27 cellular contexts compared by ENCODE assay signal in genomic region chr12:125357561-125357960, GRCh38.
"Had no signal": no experiment of that assay in that cellular context is flagged by ENCODE, and none has a peak within 500 bp of the region (broad histone marks: within the 10 kb centered on the region; RNA-seq: fewer than 3 reads in every experiment).

No MANE protein-coding gene starts in this region.

- H3K27ac ChIP-seq: stomach, suprapubic skin, testis, thoracic aorta, thyroid gland, tibial artery, tibial nerve, transverse colon, upper lobe of left lung, upper lobe of right lung, uterus, vagina had no signal

- H3K27me3 ChIP-seq: stomach, suprapubic skin, testis, thyroid gland, tibial artery, tibial nerve, transverse colon, upper lobe of left lung, upper lobe of right lung, uterus, vagina had no signal

- H3K36me3 Mint-ChIP-seq: stimulated activated effector memory CD8-positive, alpha-beta T cell treated with anti-CD3 and anti-CD28 coated beads, Interleukin-12 subunit alpha, Interleukin-12 subunit beta, amount 100 ng/mL, for 72 hours; stimulated activated memory B cell treated with anti-CD40 and anti-IgM and Interleukin-4, amounts not matched to agents 10 μg/mL and 1 μg/mL and 100 μg/mL, for 72 hours; stimulated activated naive B cell treated with anti-CD40 and anti-IgM and Interleukin-4, amounts not matched to agents 10 μg/mL and 1 μg/mL and 100 μg/mL, for 72 hours; type B pancreatic cell had no signal

- H3K4me1 ChIP-seq: stomach, suprapubic skin, testis, thyroid gland, tibial artery, tibial nerve, transverse colon, upper lobe of left lung, upper lobe of right lung, uterus, vagina had no signal

- DNase-seq: stimulated activated CD4-positive, alpha-beta T cell treated with anti-CD3 and anti-CD28 coated beads, Interleukin-2, amount 100 ng/mL, for 48 hours; stimulated activated CD4-positive, alpha-beta T cell treated with anti-CD3 and anti-CD28 coated beads, Interleukin-4, amount 100 ng/mL, for 1 hour; stimulated activated CD4-positive, alpha-beta T cell treated with anti-CD3 and anti-CD28 coated beads, Interleukin-4, amount 100 ng/mL, for 24 hours; stimulated activated CD4-positive, alpha-beta T cell treated with anti-CD3 and anti-CD28 coated beads, Interleukin-4, amount 100 ng/mL, for 4 hours; stimulated activated naive B cell treated with anti-CD40 and anti-IgM and Interleukin-4, amounts not matched to agents 10 μg/mL and 1 μg/mL and 100 μg/mL, for 72 hours; stimulated activated naive CD4-positive, alpha-beta T cell; stimulated activated naive CD4-positive, alpha-beta T cell treated with Interleukin-2 at 50 U/mL for 16 hours; stimulated activated naive CD8-positive, alpha-beta T cell treated with anti-CD3 and anti-CD28 coated beads, Interleukin-15, amount 100 ng/mL, for 72 hours; stimulated activated naive CD8-positive, alpha-beta T cell treated with anti-CD3 and anti-CD28 coated beads, Interleukin-15, Interleukin-2, amounts not matched to agents 100 U/mL and 50 U/mL, for 24 hours; stomach; substantia nigra; testis; thyroid gland; tibial artery; transverse colon; trophoblast cell; upper lobe of left lung; upper lobe of right lung; uterus had no signal

- ATAC-seq: stimulated activated effector memory CD8-positive, alpha-beta T cell treated with anti-CD3 and anti-CD28 coated beads, Interleukin-12 subunit alpha, Interleukin-12 subunit beta, amount 100 ng/mL, for 72 hours; stimulated activated memory B cell treated with anti-CD40 and anti-IgM and Interleukin-4, amounts not matched to agents 10 μg/mL and 1 μg/mL and 100 μg/mL, for 72 hours; stimulated activated naive B cell treated with anti-CD40 and anti-IgM and Interleukin-4, amounts not matched to agents 10 μg/mL and 1 μg/mL and 100 μg/mL, for 72 hours; stimulated activated naive CD8-positive, alpha-beta T cell treated with anti-CD3 and anti-CD28 coated beads, Interleukin-15, amount 100 ng/mL, for 72 hours; stimulated activated naive CD8-positive, alpha-beta T cell treated with anti-CD3 and anti-CD28 coated beads, Interleukin-15, Interleukin-2, amounts not matched to agents 100 U/mL and 50 U/mL, for 24 hours; upper lobe of right lung had no signal

- H3K27me3 Mint-ChIP-seq: stimulated activated memory B cell treated with anti-CD40 and anti-IgM and Interleukin-4, amounts not matched to agents 10 μg/mL and 1 μg/mL and 100 μg/mL, for 72 hours had no signal

- H3K27ac Mint-ChIP-seq: stimulated activated effector memory CD8-positive, alpha-beta T cell treated with anti-CD3 and anti-CD28 coated beads, Interleukin-12 subunit alpha, Interleukin-12 subunit beta, amount 100 ng/mL, for 72 hours; stimulated activated memory B cell treated with anti-CD40 and anti-IgM and Interleukin-4, amounts not matched to agents 10 μg/mL and 1 μg/mL and 100 μg/mL, for 72 hours; stimulated activated naive B cell treated with anti-CD40 and anti-IgM and Interleukin-4, amounts not matched to agents 10 μg/mL and 1 μg/mL and 100 μg/mL, for 72 hours; stimulated activated naive CD8-positive, alpha-beta T cell treated with anti-CD3 and anti-CD28 coated beads, Interleukin-15, Interleukin-2, amounts not matched to agents 100 ng/mL and 50 ng/mL, for 24 hours; type B pancreatic cell had no signal

- H3K4me1 Mint-ChIP-seq: stimulated activated effector memory CD8-positive, alpha-beta T cell treated with anti-CD3 and anti-CD28 coated beads, Interleukin-12 subunit alpha, Interleukin-12 subunit beta, amount 100 ng/mL, for 72 hours; stimulated activated memory B cell treated with anti-CD40 and anti-IgM and Interleukin-4, amounts not matched to agents 10 μg/mL and 1 μg/mL and 100 μg/mL, for 72 hours; stimulated activated naive B cell treated with anti-CD40 and anti-IgM and Interleukin-4, amounts not matched to agents 10 μg/mL and 1 μg/mL and 100 μg/mL, for 72 hours; stimulated activated naive CD8-positive, alpha-beta T cell treated with anti-CD3 and anti-CD28 coated beads, Interleukin-15, amount 100 ng/mL, for 72 hours had no signal

- H3K9me3 Mint-ChIP-seq: stimulated activated effector memory CD8-positive, alpha-beta T cell treated with anti-CD3 and anti-CD28 coated beads, Interleukin-12 subunit alpha, Interleukin-12 subunit beta, amount 100 ng/mL, for 72 hours; stimulated activated naive B cell treated with anti-CD40 and anti-IgM and Interleukin-4, amounts not matched to agents 10 μg/mL and 1 μg/mL and 100 μg/mL, for 72 hours; stimulated activated naive CD8-positive, alpha-beta T cell treated with anti-CD3 and anti-CD28 coated beads, Interleukin-15, Interleukin-2, amounts not matched to agents 100 ng/mL and 50 ng/mL, for 24 hours; type B pancreatic cell had no signal

- H3K4me3 ChIP-seq: stomach, suprapubic skin, testis, thoracic aorta, thyroid gland, tibial artery, tibial nerve, transverse colon, upper lobe of left lung, upper lobe of right lung, uterus, vagina had no signal

- H3K36me3 ChIP-seq: stomach, suprapubic skin, thoracic aorta, thyroid gland, tibial artery, transverse colon, upper lobe of left lung, upper lobe of right lung, uterus, vagina had no signal

- H3K9me3 ChIP-seq: testis, thoracic aorta, thyroid gland, upper lobe of left lung, upper lobe of right lung, uterus, vagina had no signal

- H3K4me3 Mint-ChIP-seq: stimulated activated effector memory CD8-positive, alpha-beta T cell treated with anti-CD3 and anti-CD28 coated beads, Interleukin-12 subunit alpha, Interleukin-12 subunit beta, amount 100 ng/mL, for 72 hours; stimulated activated memory B cell treated with anti-CD40 and anti-IgM and Interleukin-4, amounts not matched to agents 10 μg/mL and 1 μg/mL and 100 μg/mL, for 72 hours; stimulated activated naive B cell treated with anti-CD40 and anti-IgM and Interleukin-4, amounts not matched to agents 10 μg/mL and 1 μg/mL and 100 μg/mL, for 72 hours; stimulated activated naive CD8-positive, alpha-beta T cell treated with anti-CD3 and anti-CD28 coated beads, Interleukin-15, amount 100 ng/mL, for 72 hours; stimulated activated naive CD8-positive, alpha-beta T cell treated with anti-CD3 and anti-CD28 coated beads, Interleukin-15, Interleukin-2, amounts not matched to agents 100 ng/mL and 50 ng/mL, for 24 hours; type B pancreatic cell had no signal
